2 cellular contexts compared by ENCODE assay signal in the genomic region with DNA sequence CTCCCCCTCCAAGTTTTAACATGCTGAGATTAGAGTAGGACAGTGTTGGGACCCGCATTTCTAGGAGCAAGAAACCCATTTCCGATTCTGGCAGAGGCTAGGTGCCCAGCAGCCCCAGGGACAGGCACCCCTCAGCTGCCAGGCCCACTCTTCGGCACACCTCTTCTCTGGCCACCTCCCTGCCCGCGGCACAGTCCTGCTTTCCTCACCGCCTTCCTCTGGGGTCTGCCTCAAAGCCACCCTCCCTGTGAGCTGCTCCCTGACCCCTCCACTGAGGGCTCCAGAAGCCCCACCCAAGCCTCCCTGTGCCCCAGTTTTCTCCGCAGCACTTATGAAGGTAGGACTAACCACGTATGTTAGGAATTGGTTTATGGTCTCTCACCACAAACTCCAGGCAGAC.
TF ChIP-seq lines count a peak whose summit lies in the region.

No MANE protein-coding gene starts in this region.

TF ChIP-seq in A549, 52 proteins besides CTCF, POLR2A, EP300 and RAD21:
- no peak for TF ChIP-seq NPAS2 (CRISPR knock-in tag; IDR thresholded peaks at IDR 0.05; ENCODE audit: borderline replicate concordance)
- TF ChIP-seq E2F6 (IDR thresholded peaks at IDR 0.05; ENCODE audit: borderline replicate concordance, low read depth): no peak
- no peak for TF ChIP-seq ELK1 (IDR thresholded peaks at IDR 0.05; ENCODE audit: low read depth, low read length)
- TF ChIP-seq, protein P1, sequence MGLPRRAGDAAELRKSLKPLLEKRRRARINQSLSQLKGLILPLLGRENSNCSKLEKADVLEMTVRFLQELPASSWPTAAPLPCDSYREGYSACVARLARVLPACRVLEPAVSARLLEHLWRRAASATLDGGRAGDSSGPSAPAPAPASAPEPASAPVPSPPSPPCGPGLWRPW (IDR thresholded peaks at IDR 0.05): no peak
- no peak for TF ChIP-seq CBX2 (IDR thresholded peaks at IDR 0.05; ENCODE audit: borderline replicate concordance, low read depth)
- TF ChIP-seq NR3C1 (IDR thresholded peaks at IDR 0.05): no peak
- TF ChIP-seq GATA3 (IDR thresholded peaks at IDR 0.05; ENCODE audit: borderline replicate concordance): no peak

TF ChIP-seq in IMR-90, 13 proteins besides CTCF, POLR2A, EP300 and RAD21:
- TF ChIP-seq RCOR1 (IDR thresholded peaks at IDR 0.05; ENCODE audit: insufficient replicate concordance, low read length): no peak
- TF ChIP-seq NFE2L2 (IDR thresholded peaks at IDR 0.05; ENCODE audit: low read depth, low read length): no peak
- no peak for TF ChIP-seq CEBPB (IDR thresholded peaks at IDR 0.05; ENCODE audit: low read depth, low read length)
